20 cellular contexts compared by ENCODE assay signal in the genomic region with DNA sequence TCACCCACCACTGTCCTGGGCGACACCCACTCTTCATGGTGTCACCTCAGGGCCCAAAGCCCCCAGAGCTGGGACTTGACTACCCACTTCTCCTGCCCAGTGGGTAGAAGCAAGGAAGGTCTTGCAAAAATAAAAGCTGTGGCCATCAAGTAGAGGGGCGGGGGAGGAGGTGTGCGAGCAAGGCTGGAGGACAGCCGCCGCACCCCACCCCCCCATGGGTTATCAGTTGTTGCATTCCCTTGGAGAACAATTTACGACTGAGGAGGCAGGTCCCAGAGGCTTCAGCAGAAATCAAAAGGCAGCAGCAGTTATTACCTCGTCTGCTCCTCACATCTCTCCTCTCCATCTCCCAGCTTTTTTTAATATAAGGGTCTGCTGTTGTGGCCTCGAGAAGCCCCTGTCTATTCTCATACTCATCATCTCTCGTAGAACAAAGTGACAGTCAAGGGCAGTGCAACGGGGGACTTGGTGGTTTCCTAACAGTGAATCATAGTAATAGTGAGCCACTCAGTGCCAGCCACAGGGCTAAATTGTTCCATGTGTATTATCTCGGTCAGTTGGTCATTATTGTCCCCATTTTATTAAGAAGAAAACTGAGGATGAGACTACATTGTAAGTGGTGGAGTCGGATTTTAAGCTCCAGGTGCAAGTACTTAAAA.
DNase-seq lines count a peak whose midpoint lies in the region; ATAC-seq, FAIRE-seq and TF ChIP-seq lines count a peak whose summit lies in the region.
"Had no signal": no experiment of that assay in that cellular context is flagged by ENCODE, and none has a peak within 500 bp of the region (broad histone marks: within the 10 kb centered on the region; RNA-seq: fewer than 3 reads in every experiment).

No MANE protein-coding gene starts in this region.

- H2BK5ac ChIP-seq in neuronal stem cell (ENCODE audit: low read length): no peak overlapping the region

- peak overlapping the region; percentile 15 for H3K18ac ChIP-seq in neuronal stem cell (ENCODE audit: low read length)

- H4K8ac ChIP-seq in neuronal stem cell (ENCODE audit: low read depth, low read length): no peak overlapping the region

- no peak overlapping the region for H3K9ac ChIP-seq in neuronal stem cell (ENCODE audit: low read depth, low read length, poor library complexity)

- no peaks in the 10 kb centered on the region for H3K9me3 ChIP-seq in CD8-positive, alpha-beta memory T cell (ENCODE audit: low read length)
- H3K9me3 ChIP-seq in neuronal stem cell (replicated peaks in 1 of 2; ENCODE audit: control insufficient read depth in 2 of 2, insufficient read depth in 1 of 2, low read depth in 1 of 2, low read length in 2 of 2): no peaks in the 10 kb centered on the region
- H3K9me3 ChIP-seq: A549 had no signal

- H3K4me2 ChIP-seq in neuronal stem cell (ENCODE audit: insufficient read depth, low read length, poor library complexity, severe bottlenecking): no peak overlapping the region

- H3K36me3 ChIP-seq in CD8-positive, alpha-beta memory T cell (ENCODE audit: insufficient read depth, low read length): no peaks in the 10 kb centered on the region
- H3K36me3 ChIP-seq in bronchial epithelial cell (ENCODE audit: control insufficient read depth, insufficient read depth, low read length) (no peaks in the 10 kb centered on the region), neuronal stem cell (replicated peaks in 1 of 2; ENCODE audit: control insufficient read depth in 2 of 2, insufficient read depth in 2 of 2, low read length in 2 of 2) (no peaks in the 10 kb centered on the region)

- peak overlapping the region; percentile 34 for H3K27ac ChIP-seq in CD8-positive, alpha-beta memory T cell (ENCODE audit: low read depth, low read length)
- no peak overlapping the region for H3K27ac ChIP-seq in neuronal stem cell (replicated peaks; ENCODE audit: low read length)
- H3K27ac ChIP-seq: A549 had no signal

- no peaks in the 10 kb centered on the region for H3K4me1 Mint-ChIP-seq in CD8-positive, alpha-beta memory T cell
- H3K4me1 Mint-ChIP-seq in activated T-cell treated with anti-CD3 and anti-CD28 coated beads, Interleukin-2, amount 50 U/mL, for 4 hours (ENCODE audit: low read depth): no peaks in the 10 kb centered on the region
- H3K4me1 Mint-ChIP-seq: CD4-positive, CD25-positive, alpha-beta regulatory T cell had no signal

- CTCF ChIA-PET in CD8-positive, alpha-beta memory T cell (lab: Charles Lee): no interaction called here

- H2AFZ ChIP-seq in neuronal stem cell (ENCODE audit: low read length): no peak overlapping the region

- H3K27ac Mint-ChIP-seq in CD8-positive, alpha-beta memory T cell: no peak overlapping the region
- H3K27ac Mint-ChIP-seq: CD4-positive, CD25-positive, alpha-beta regulatory T cell had no signal

- H2BK15ac ChIP-seq in neuronal stem cell (ENCODE audit: low read length): no peak overlapping the region

- FAIRE-seq in bronchial epithelial cell (lab: Jason Lieb, UNC): peak; percentile 36
- FAIRE-seq: A549, GM12892 had no signal

- H3K14ac ChIP-seq in neuronal stem cell (ENCODE audit: low read length): no peak overlapping the region

- H3K4me1 ChIP-seq in CD8-positive, alpha-beta memory T cell (ENCODE audit: insufficient read depth, low read length): no peaks in the 10 kb centered on the region
- peaks cover 0 to 17% of the 10 kb centered on the region in 2 donors for H3K4me1 ChIP-seq in neuronal stem cell (ENCODE audit: control insufficient read depth in 2 of 2, insufficient read depth in 1 of 2, low read depth in 1 of 2, low read length in 2 of 2)

- WGBS in neuronal stem cell (ENCODE audit: extremely low coverage in 2 of 2, insufficient read length in 2 of 2, insufficient replicate concordance in 1 of 2), 2 donors: no CpG with 5 or more reads among the region's 12 CpGs

- H2BK12ac ChIP-seq in neuronal stem cell (ENCODE audit: low read length): no peak overlapping the region

- POLR2A ChIA-PET in CD8-positive, alpha-beta memory T cell (lab: Charles Lee): no interaction called here

- no peaks in the 10 kb centered on the region for H3K36me3 Mint-ChIP-seq in CD8-positive, alpha-beta memory T cell
- H3K36me3 Mint-ChIP-seq in activated T-cell treated with anti-CD3 and anti-CD28 coated beads, Interleukin-2, amount 50 U/mL, for 4 hours (ENCODE audit: insufficient read depth): no peaks in the 10 kb centered on the region
- H3K36me3 Mint-ChIP-seq: CD4-positive, CD25-positive, alpha-beta regulatory T cell had no signal

- H3K27me3 ChIP-seq in CD8-positive, alpha-beta memory T cell (ENCODE audit: insufficient read depth, low read length, poor library complexity, severe bottlenecking): no peaks in the 10 kb centered on the region
- H3K27me3 ChIP-seq in bronchial epithelial cell (ENCODE audit: control insufficient read depth, insufficient read depth, low read length) (no peaks in the 10 kb centered on the region), neuronal stem cell (ENCODE audit: control insufficient read depth in 3 of 3, insufficient read depth in 3 of 3, low read depth in 1 of 3, low read length in 3 of 3) (no peaks in the 10 kb centered on the region)

- H3K27me3 Mint-ChIP-seq in CD8-positive, alpha-beta memory T cell: peaks cover 1 to 4% of the 10 kb centered on the region in 2 donors
- H3K27me3 Mint-ChIP-seq in activated T-cell treated with anti-CD3 and anti-CD28 coated beads, Interleukin-2, amount 50 U/mL, for 4 hours (ENCODE audit: low read depth): no peaks in the 10 kb centered on the region

- H3K79me1 ChIP-seq in neuronal stem cell (ENCODE audit: low read depth, low read length): no peaks in the 10 kb centered on the region

- no peaks in the 10 kb centered on the region for H3K9me3 Mint-ChIP-seq in CD8-positive, alpha-beta memory T cell
- no peaks in the 10 kb centered on the region for H3K9me3 Mint-ChIP-seq in activated T-cell treated with anti-CD3 and anti-CD28 coated beads, Interleukin-2, amount 50 U/mL, for 4 hours
- H3K9me3 Mint-ChIP-seq: CD4-positive, CD25-positive, alpha-beta regulatory T cell had no signal

- H3K4me3 ChIP-seq in CD8-positive, alpha-beta memory T cell (ENCODE audit: low read length): no peak overlapping the region
- H3K4me3 ChIP-seq in bronchial epithelial cell (ENCODE audit: low read depth, low read length): no peak overlapping the region
- H3K4me3 ChIP-seq in neuronal stem cell (ENCODE audit: low read length in 2 of 2): no peak overlapping the region
- H3K4me3 ChIP-seq: A549 had no signal

- H3K23ac ChIP-seq in neuronal stem cell (ENCODE audit: low read depth, low read length, poor library complexity): no peak overlapping the region

- no peak for DNase-seq in CD8-positive, alpha-beta memory T cell
- DNase-seq in OCI-M1 (lab: John Stamatoyannopoulos, UW) (peak; percentile 63), bronchial epithelial cell (ENCODE audit: low read depth) (no peak), neuronal stem cell (ENCODE audit: low spot score) (no peak), DMS 273 (lab: John Stamatoyannopoulos, UW; ENCODE audit: unreplicated experiment) (no peak), Kasumi-1 (lab: John Stamatoyannopoulos, UW) (no peak)
- DNase-seq in activated T-cell treated with anti-CD3 and anti-CD28 coated beads, Interleukin-2, amount 50 U/mL, for 4 hours: no peak
- DNase-seq: CD4-positive, CD25-positive, alpha-beta regulatory T cell; COR-L47; DMS 273 treated with DMSO at 0.1 percent for 48 hours; DND-41; GOT3; HCEC 1CT; IMR-90; NCI-H1092; NCI-H1930; NCI-H774; NK-92 treated with Interleukin-12 subunit alpha and Interleukin-12 subunit beta, amount 100 ng/mL, for 24 hours had no signal

- H4K91ac ChIP-seq in neuronal stem cell (ENCODE audit: low read depth, low read length, poor library complexity): no peak overlapping the region

- H2AK5ac ChIP-seq in neuronal stem cell (ENCODE audit: low read depth, low read length): no peak overlapping the region

- H2BK120ac ChIP-seq in neuronal stem cell (ENCODE audit: low read depth, low read length): no peak overlapping the region

- ATAC-seq in activated T-cell treated with anti-CD3 and anti-CD28 coated beads, Interleukin-2, amount 50 U/mL, for 4 hours: no peak

- H3K4ac ChIP-seq in neuronal stem cell (ENCODE audit: low read length): no peak overlapping the region

- TF ChIP-seq CTCF in bronchial epithelial cell (IDR thresholded peaks at IDR 0.05; ENCODE audit: insufficient read depth, low read length, severe bottlenecking): no peak

- H3K4me3 Mint-ChIP-seq in CD8-positive, alpha-beta memory T cell: no peak overlapping the region
- no peak overlapping the region for H3K4me3 Mint-ChIP-seq in activated T-cell treated with anti-CD3 and anti-CD28 coated beads, Interleukin-2, amount 50 U/mL, for 4 hours
- H3K4me3 Mint-ChIP-seq: CD4-positive, CD25-positive, alpha-beta regulatory T cell had no signal
